27 cellular contexts compared by ENCODE assay signal in genomic region chr20:23059831-23060230, GRCh38. TPM values are rescaled to one million over a fixed set of nuclear protein-coding genes. Genes with fewer than 3 reads are reported as not detected.
DNase-seq lines count a peak whose midpoint lies in the region; ATAC-seq and TF ChIP-seq lines count a peak whose summit lies in the region.
"Had no signal": no experiment of that assay in that cellular context is flagged by ENCODE, and none has a peak within 500 bp of the region (broad histone marks: within the 10 kb centered on the region; RNA-seq: fewer than 3 reads in every experiment).

No MANE protein-coding gene starts in this region.

- H3K9ac ChIP-seq in smooth muscle cell (ENCODE audit: low read depth): no peak overlapping the region

- no peaks in the 10 kb centered on the region for H4K20me1 ChIP-seq in smooth muscle cell (ENCODE audit: low read depth)

- H3K27me3 Mint-ChIP-seq in activated T-helper 17 cell treated with anti-CD3 and anti-CD28 coated beads, Interleukin-2, amount 50 U/mL, for 72 hours: peaks cover 6% of the 10 kb centered on the region

- H3K9me3 ChIP-seq in smooth muscle cell (replicated peaks; ENCODE audit: low read depth): no peaks in the 10 kb centered on the region
- H3K9me3 ChIP-seq: ovary had no signal

- H3K4me1 ChIP-seq in smooth muscle cell (ENCODE audit: low read depth): peaks cover 15% of the 10 kb centered on the region

- no peak for ATAC-seq in activated T-helper 17 cell treated with anti-CD3 and anti-CD28 coated beads, Interleukin-2, amount 50 U/mL, for 72 hours (replicated peaks)
- ATAC-seq: left lobe of liver had no signal

- H3K27ac ChIP-seq in smooth muscle cell (ENCODE audit: low read depth): no peak overlapping the region
- H3K27ac ChIP-seq: cardiac muscle cell, ovary, RWPE1, tibial nerve had no signal

- TF ChIP-seq CTCF in fibroblast of villous mesenchyme (IDR thresholded peaks at IDR 0.05; ENCODE audit: insufficient read depth, low read depth, low read length) (no peak), smooth muscle cell (IDR thresholded peaks at IDR 0.05; ENCODE audit: borderline replicate concordance, insufficient read depth, poor library complexity, severe bottlenecking) (no peak)

- H3K27ac Mint-ChIP-seq in activated T-helper 17 cell treated with anti-CD3 and anti-CD28 coated beads, Interleukin-2, amount 50 U/mL, for 72 hours: no peak overlapping the region
- H3K27ac Mint-ChIP-seq: activated CD4-positive, alpha-beta memory T cell treated with anti-CD3 and anti-CD28 coated beads for 36 hours; activated naive CD4-positive, alpha-beta T cell treated with anti-CD3 and anti-CD28 coated beads, Interleukin-2, amount 50 U/mL, for 24 hours; immature natural killer cell; mesothelial cell of epicardium; nephron progenitor cell had no signal

- H3K4me3 ChIP-seq in fibroblast of villous mesenchyme (ENCODE audit: low read depth, low read length): no peak overlapping the region
- H3K4me3 ChIP-seq in smooth muscle cell: no peak overlapping the region
- H3K4me3 ChIP-seq: cardiac muscle cell, esophagus squamous epithelium, ovary, tibial nerve had no signal

- H3K4me3 Mint-ChIP-seq in activated T-helper 17 cell treated with anti-CD3 and anti-CD28 coated beads, Interleukin-2, amount 50 U/mL, for 72 hours: no peak overlapping the region
- H3K4me3 Mint-ChIP-seq: activated CD4-positive, alpha-beta memory T cell treated with anti-CD3 and anti-CD28 coated beads for 36 hours; activated naive CD4-positive, alpha-beta T cell treated with anti-CD3 and anti-CD28 coated beads, Interleukin-2, amount 50 U/mL, for 24 hours; immature natural killer cell; mesothelial cell of epicardium; nephron progenitor cell had no signal

- H3K27me3 ChIP-seq in smooth muscle cell (ENCODE audit: low read depth): no peaks in the 10 kb centered on the region
- H3K27me3 ChIP-seq: cardiac muscle cell, esophagus squamous epithelium, ovary, tibial nerve had no signal

- WGBS in smooth muscle cell (ENCODE audit: low lambda C conversion rate): 32% methylated on average over 3 of the region's 3 CpGs

- H3F3A ChIP-seq in smooth muscle cell (ENCODE audit: low read depth): peaks cover 12% of the 10 kb centered on the region

- DNase-seq in GDM1 (lab: John Stamatoyannopoulos, UW) (peak; percentile 12), RPMI7951 (ENCODE audit: low read depth) (peak; percentile 32), fibroblast of villous mesenchyme (ENCODE audit: low read depth) (peak; percentile 6), smooth muscle cell (lab: John Stamatoyannopoulos, UW; ENCODE audit: unreplicated experiment) (no peak), GF-D8 (lab: John Stamatoyannopoulos, UW) (no peak), UCSD-AML1 (lab: John Stamatoyannopoulos, UW; ENCODE audit: unreplicated experiment) (no peak)
- DNase-seq: activated CD4-positive, alpha-beta memory T cell treated with anti-CD3 and anti-CD28 coated beads for 36 hours; activated CD8-positive, alpha-beta memory T cell treated with anti-CD3 and anti-CD28 coated beads, Interleukin-2, amount 50 U/mL, for 4 hours; C1 segment of cervical spinal cord; esophagus squamous epithelium; hypothalamus; immature natural killer cell; IMR-90; NCI-H1436; NCI-H446 treated with DMSO at 0.1 percent for 48 hours; nephron progenitor cell; ovary; T-helper 1 cell had no signal

- no peaks in the 10 kb centered on the region for H3K36me3 ChIP-seq in smooth muscle cell (ENCODE audit: low read depth)
- H3K36me3 ChIP-seq: cardiac muscle cell, esophagus squamous epithelium, ovary, tibial nerve had no signal

- H2AFZ ChIP-seq in smooth muscle cell (ENCODE audit: low read depth): no peak overlapping the region

- H3K79me2 ChIP-seq in smooth muscle cell (ENCODE audit: low read depth): no peaks in the 10 kb centered on the region

- peak overlapping the region; percentile 72 for H3K4me2 ChIP-seq in smooth muscle cell

- no peaks in the 10 kb centered on the region for H3K4me1 Mint-ChIP-seq in activated T-helper 17 cell treated with anti-CD3 and anti-CD28 coated beads, Interleukin-2, amount 50 U/mL, for 72 hours
- H3K4me1 Mint-ChIP-seq: activated naive CD4-positive, alpha-beta T cell treated with anti-CD3 and anti-CD28 coated beads, Interleukin-2, amount 50 U/mL, for 24 hours; immature natural killer cell had no signal

- no peaks in the 10 kb centered on the region for H3K9me3 Mint-ChIP-seq in activated T-helper 17 cell treated with anti-CD3 and anti-CD28 coated beads, Interleukin-2, amount 50 U/mL, for 72 hours
- H3K9me3 Mint-ChIP-seq: activated naive CD4-positive, alpha-beta T cell treated with anti-CD3 and anti-CD28 coated beads, Interleukin-2, amount 50 U/mL, for 24 hours had no signal

- H3K36me3 Mint-ChIP-seq in activated T-helper 17 cell treated with anti-CD3 and anti-CD28 coated beads, Interleukin-2, amount 50 U/mL, for 72 hours (ENCODE audit: low read depth): no peaks in the 10 kb centered on the region
- H3K36me3 Mint-ChIP-seq: activated CD4-positive, alpha-beta memory T cell treated with anti-CD3 and anti-CD28 coated beads for 36 hours; activated naive CD4-positive, alpha-beta T cell treated with anti-CD3 and anti-CD28 coated beads, Interleukin-2, amount 50 U/mL, for 24 hours; immature natural killer cell; mesothelial cell of epicardium had no signal

RNA-seq across cellular contexts. Expression of gene THBD, which starts 10.4 kb away (rescaled TPM):
- total RNA-seq in RPMI7951 (2014; rRNA removed; shearing (Covaris generic)): 18.0 and 19.6 TPM in 2 replicates
- total RNA-seq in fibroblast of villous mesenchyme: under 0.01 and 0.32 TPM in 2 replicates
- 8.4 and 9.9 TPM in 2 replicates for total RNA-seq in smooth muscle cell
- 10.0 and 10.5 TPM in 2 replicates for polyA plus RNA-seq in smooth muscle cell
- total RNA-seq in activated T-helper 17 cell treated with anti-CD3 and anti-CD28 coated beads, Interleukin-2, amount 50 U/mL, for 72 hours: under 1 TPM in 1 of 2 donors, not detected in 1; 0.13 TPM
- total RNA-seq: activated CD4-positive, alpha-beta memory T cell treated with anti-CD3 and anti-CD28 coated beads for 36 hours; IMR-90; SK-MEL-5 had no signal

RNA-seq across cellular contexts. Expression of gene SSTR4, which starts 24.7 kb away (rescaled TPM):
- not detected in 2 replicates for total RNA-seq in RPMI7951 (2014; rRNA removed; shearing (Covaris generic))
- total RNA-seq in fibroblast of villous mesenchyme (not detected in 2 replicates), smooth muscle cell (0.09 TPM in 1 of 2 replicates, not detected in the other)
- polyA plus RNA-seq in smooth muscle cell: not detected in 2 replicates
- not detected for total RNA-seq in activated T-helper 17 cell treated with anti-CD3 and anti-CD28 coated beads, Interleukin-2, amount 50 U/mL, for 72 hours
- total RNA-seq: activated CD4-positive, alpha-beta memory T cell treated with anti-CD3 and anti-CD28 coated beads for 36 hours; cardiac muscle cell; esophagus squamous epithelium; IMR-90; left lobe of liver; mesothelial cell of epicardium; SK-MEL-5; tibial nerve had no signal
- polyA plus RNA-seq: AG04450, cardiac muscle cell, immature natural killer cell, IMR-90, ovary had no signal

RNA-seq across cellular contexts. Expression of gene CD93, which starts 26.3 kb away (rescaled TPM):
- total RNA-seq in RPMI7951 (2014; rRNA removed; shearing (Covaris generic)): under 0.01 TPM in 1 of 2 replicates, not detected in the other
- under 0.01 TPM in 2 replicates for total RNA-seq in fibroblast of villous mesenchyme
- not detected in 2 replicates for total RNA-seq in smooth muscle cell
- polyA plus RNA-seq in smooth muscle cell: not detected in 2 replicates
- 1 to 10 TPM; 5.4 to 6.7 TPM for total RNA-seq in activated T-helper 17 cell treated with anti-CD3 and anti-CD28 coated beads, Interleukin-2, amount 50 U/mL, for 72 hours
- total RNA-seq: SK-MEL-5 had no signal

Comparison
In these comparisons a context has a peak if more than half of its experiments do, and no peak if none do; other contexts are left out.
1. DNase-seq: peak in GDM1 (single experiment), RPMI7951 (single experiment) and fibroblast of villous mesenchyme (single experiment); none in smooth muscle cell (single experiment), GF-D8 (single experiment) and UCSD-AML1 (single experiment).